ENCODE assay signal across 23 cellular contexts in the genomic region with DNA sequence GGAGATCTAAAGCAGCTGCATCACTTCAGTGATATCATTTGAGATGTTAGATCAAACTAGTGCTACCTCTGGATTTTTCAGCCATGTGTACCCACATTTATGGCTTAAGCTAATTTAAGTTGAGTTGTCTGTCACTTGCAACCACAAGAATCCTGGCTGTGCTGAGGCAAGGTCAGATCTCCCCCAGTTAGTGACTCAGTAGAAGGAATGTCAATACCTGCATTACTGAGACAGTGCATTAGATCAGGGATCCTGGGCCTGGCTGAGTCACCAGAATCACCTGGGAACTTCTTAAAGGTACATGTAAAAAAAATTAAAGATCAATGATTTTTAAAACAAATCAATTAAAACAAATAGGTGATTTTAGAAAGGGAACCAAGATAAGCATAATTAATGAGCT.
DNase-seq lines count a peak whose midpoint lies in the region; ATAC-seq, FAIRE-seq and TF ChIP-seq lines count a peak whose summit lies in the region.
"Had no signal": no experiment of that assay in that cellular context is flagged by ENCODE, and none has a peak within 500 bp of the region (broad histone marks: within the 10 kb centered on the region; RNA-seq: fewer than 3 reads in every experiment).

No MANE protein-coding gene starts in this region.

- TF ChIP-seq EP300 in tibial nerve (IDR thresholded peaks at IDR 0.05), result no peak

- TF ChIP-seq CTCF in MCF 10A (IDR thresholded peaks at IDR 0.05; ENCODE audit: unreplicated experiment), result no peak
- TF ChIP-seq CTCF in breast epithelium (IDR thresholded peaks at IDR 0.05), result no peak
- TF ChIP-seq CTCF in bronchial epithelial cell (IDR thresholded peaks at IDR 0.05; ENCODE audit: insufficient read depth, low read length, severe bottlenecking), result no peak
- TF ChIP-seq CTCF in tibial nerve (IDR thresholded peaks at IDR 0.05), result no peak

- no peaks in the 10 kb centered on the region for H3K27me3 Mint-ChIP-seq in MCF 10A (ENCODE audit: insufficient read depth, unreplicated experiment)

- no peak for ATAC-seq in HG03432 (IDR thresholded peaks at IDR 0.05; ENCODE audit: unreplicated experiment)

- H3K9me3 ChIP-seq in breast epithelium (no peaks in the 10 kb centered on the region), tibial nerve (no peaks in the 10 kb centered on the region)
- H3K9me3 ChIP-seq: BE2C had no signal

- H3K4me1 ChIP-seq in breast epithelium (no peaks in the 10 kb centered on the region), tibial nerve (no peaks in the 10 kb centered on the region)
- H3K4me1 ChIP-seq: BE2C had no signal

- H3K4me3 ChIP-seq in breast epithelium (no peak overlapping the region), bronchial epithelial cell (ENCODE audit: low read depth, low read length) (no peak overlapping the region), tibial nerve (no peak overlapping the region)
- H3K4me3 ChIP-seq: SK-N-MC had no signal

- no peak overlapping the region for H3K4me3 Mint-ChIP-seq in MCF 10A (ENCODE audit: unreplicated experiment)
- H3K4me3 Mint-ChIP-seq: CD4-positive, alpha-beta T cell; HFFc6 had no signal

- no peak overlapping the region for H3K27ac Mint-ChIP-seq in MCF 10A (ENCODE audit: low read depth, unreplicated experiment)
- H3K27ac Mint-ChIP-seq: CD4-positive, alpha-beta T cell; HFFc6 had no signal

- BruUV-seq in MCF 10A (replicated peaks; lab: Mats Ljungman, UMichigan), result no TSS peak

- no peaks in the 10 kb centered on the region for H3K4me1 Mint-ChIP-seq in MCF 10A (ENCODE audit: insufficient read depth, unreplicated experiment)

- DNase-seq in MCF 10A (ENCODE audit: unreplicated experiment) (peak; percentile 36), breast epithelium (ENCODE audit: low spot score in 2 of 2) (no peak), bronchial epithelial cell (ENCODE audit: low read depth) (peak; percentile 85), kidney glomerular epithelial cell (lab: John Stamatoyannopoulos, UW) (peak; percentile 16), tibial nerve (ENCODE audit: low spot score in 2 of 2) (no peak), mesenteric fat pad (ENCODE audit: low spot score) (no peak), NCI-H1930 (lab: John Stamatoyannopoulos, UW) (no peak)
- DNase-seq: 8988T; BE2C; CD4-positive, alpha-beta T cell; GDM1; HFFc6; IMR-90; Karpas-422; NCI-H1105 treated with DMSO at 0.1 percent for 48 hours; NCI-H1694 treated with DMSO at 0.1 percent for 48 hours; NK-92 treated with Interleukin-12 subunit alpha and Interleukin-12 subunit beta, amount 100 ng/mL, for 24 hours; Right ventricle myocardium superior had no signal

- no peak overlapping the region for H3K27ac ChIP-seq in breast epithelium
- no peak overlapping the region for H3K27ac ChIP-seq in tibial nerve
- H3K27ac ChIP-seq: SK-N-MC had no signal

- no peaks in the 10 kb centered on the region for H3K36me3 ChIP-seq in breast epithelium
- no peaks in the 10 kb centered on the region for H3K36me3 ChIP-seq in bronchial epithelial cell (ENCODE audit: control insufficient read depth, insufficient read depth, low read length)
- H3K36me3 ChIP-seq in tibial nerve, result no peaks in the 10 kb centered on the region
- H3K36me3 ChIP-seq: BE2C had no signal

- no peaks in the 10 kb centered on the region for H3K36me3 Mint-ChIP-seq in MCF 10A (ENCODE audit: insufficient read depth, unreplicated experiment)

- CTCF ChIA-PET in MCF 10A (lab: Yijun Ruan, JAX), result interaction anchor here (0.6 to 0.9 kb wide), 2 partner anchors 13 to 733 kb away, joined by 3 read pairs; no protein-coding TSS in a partner anchor

- intact Hi-C loops in MCF 10A (cut with micrococcal nuclease), result no loop called here
- intact Hi-C loops in breast epithelium (cut with DNase I; ENCODE audit: low total_unique reads), result no loop called here

- no peaks in the 10 kb centered on the region for H3K27me3 ChIP-seq in breast epithelium
- H3K27me3 ChIP-seq in bronchial epithelial cell (ENCODE audit: control insufficient read depth, insufficient read depth, low read length), result no peaks in the 10 kb centered on the region
- no peaks in the 10 kb centered on the region for H3K27me3 ChIP-seq in tibial nerve
- H3K27me3 ChIP-seq: BE2C had no signal

- no peak for FAIRE-seq in bronchial epithelial cell (lab: Jason Lieb, UNC)
- FAIRE-seq: D721Med, GM12891, GM18507 had no signal

- POLR2A ChIA-PET in MCF 10A (lab: Yijun Ruan, JAX), result no interaction called here

- TF ChIP-seq POLR2A in breast epithelium (IDR thresholded peaks at IDR 0.05), result no peak
- no peak for TF ChIP-seq POLR2A in tibial nerve (IDR thresholded peaks at IDR 0.05)

- peaks cover 15% of the 10 kb centered on the region for H3K9me3 Mint-ChIP-seq in MCF 10A (ENCODE audit: unreplicated experiment)
- H3K9me3 Mint-ChIP-seq: CD4-positive, alpha-beta T cell had no signal

Comparison
In these comparisons a context has a peak if more than half of its experiments do, and no peak if none do; other contexts are left out.
1. DNase-seq: peak in MCF 10A (single experiment), bronchial epithelial cell (single experiment) and kidney glomerular epithelial cell (single experiment); none in breast epithelium (0 of 2), tibial nerve (0 of 2), mesenteric fat pad (single experiment) and NCI-H1930 (0 of 2).